5 cellular contexts compared by ENCODE assay signal in the genomic region with DNA sequence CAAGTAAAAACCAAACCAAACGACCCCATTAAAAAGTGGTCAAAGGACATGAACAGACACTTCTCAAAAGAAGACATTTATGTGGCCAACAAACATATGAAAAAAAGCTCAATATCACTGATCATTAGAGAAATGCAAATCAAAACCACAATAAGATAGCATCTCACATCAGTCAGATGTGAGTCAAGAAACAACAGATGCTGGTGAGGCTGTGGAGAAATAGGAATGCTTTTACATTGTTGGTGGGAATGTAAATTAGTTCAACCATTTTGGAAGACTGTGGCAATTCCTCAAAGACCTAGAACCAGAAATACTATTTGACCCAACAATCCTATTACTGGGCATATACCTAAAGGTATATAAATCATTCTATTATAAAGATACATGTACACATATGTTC. TPM values are rescaled to one million over a fixed set of nuclear protein-coding genes. Genes with fewer than 3 reads are reported as not detected.
DNase-seq lines count a peak whose midpoint lies in the region; TF ChIP-seq lines count a peak whose summit lies in the region.
"Not testable (repeated sequence)": the region's sequence is repeated elsewhere in the genome, so short reads cannot be mapped to it uniquely, and the experiment has no call there.

No MANE protein-coding gene starts in this region.

- H3K27me3 ChIP-seq in mammary epithelial cell (ENCODE audit: insufficient read depth, low read length): not testable (repeated sequence)

- not testable (repeated sequence) for H3K4me1 ChIP-seq in mammary epithelial cell (ENCODE audit: insufficient read depth, low read length)

- intact Hi-C loops in mammary epithelial cell (cut with micrococcal nuclease): not testable (repeated sequence)

- CTCF ChIA-PET in mammary epithelial cell (lab: Charles Lee; ENCODE audit: low non-redundant PET): not testable (repeated sequence)

- dilution Hi-C loops in mammary epithelial cell (cut with HindIII; ENCODE audit: low sequenced_read_pairs): not testable (repeated sequence)

- in situ Hi-C loops in mammary epithelial cell (cut with MboI; ENCODE audit: low sequenced_read_pairs in 2 of 2): not testable (repeated sequence)

- BruUV-seq in mammary epithelial cell (replicated peaks; lab: Mats Ljungman, UMichigan): not testable (repeated sequence)

- not testable (repeated sequence) for H4K20me1 ChIP-seq in mammary epithelial cell (ENCODE audit: insufficient read depth, low read length)

- DNase-seq in EH (ENCODE audit: low read depth) (peak; percentile 45), ELR (ENCODE audit: low read depth) (peak; percentile 50), M059J (ENCODE audit: low read depth) (peak; percentile 32), amniotic epithelial cell (ENCODE audit: low read depth) (peak; percentile 20), mammary epithelial cell (peak; percentile 26)

- H2AFZ ChIP-seq in mammary epithelial cell (ENCODE audit: low read depth, low read length): not testable (repeated sequence)

- H3K9me3 ChIP-seq in mammary epithelial cell (replicated peaks; ENCODE audit: insufficient read depth, low read length): not testable (repeated sequence)

- H3K36me3 ChIP-seq in mammary epithelial cell (ENCODE audit: insufficient read depth, low read length): not testable (repeated sequence)

- not testable (repeated sequence) for TF ChIP-seq CTCF in mammary epithelial cell (conservative IDR thresholded peaks at IDR 0.05 in 1 of 2, IDR thresholded peaks at IDR 0.05 in 1 of 2; ENCODE audit: extremely low read depth in 1 of 2, insufficient read depth in 1 of 2, low read depth in 1 of 2, low read length in 2 of 2)

- not testable (repeated sequence) for H3K27ac ChIP-seq in mammary epithelial cell (ENCODE audit: insufficient read depth, low read depth, low read length)

- not testable (repeated sequence) for H3K4me3 ChIP-seq in mammary epithelial cell (replicated peaks in 1 of 3; ENCODE audit: insufficient read depth in 1 of 3, low read depth in 2 of 3, low read length in 3 of 3)

- H3K9ac ChIP-seq in mammary epithelial cell (ENCODE audit: insufficient read depth, low read length): not testable (repeated sequence)

- 56% methylated on average over 1 of the region's 1 CpG for WGBS in mammary epithelial cell (ENCODE audit: low coverage, missing lambda C conversion rate)

- H3K79me2 ChIP-seq in mammary epithelial cell (ENCODE audit: insufficient read depth, low read length): not testable (repeated sequence)

- not testable (repeated sequence) for H3K4me2 ChIP-seq in mammary epithelial cell (ENCODE audit: insufficient read depth, low read depth, low read length)

RNA-seq across cellular contexts. Expression of a gene that starts 59.2 kb away (rescaled TPM):
- 16.5 and 17.4 TPM in 2 replicates for total RNA-seq in M059J (2014; rRNA removed; shearing (Covaris generic))
- 10 to 100 TPM; 26.0 to 38.8 TPM for total RNA-seq in mammary epithelial cell
- polyA plus RNA-seq in mammary epithelial cell: 10.3 TPM
- 20.9 TPM for polyA minus RNA-seq in mammary epithelial cell
